8 cellular contexts compared by ENCODE assay signal in the genomic region with DNA sequence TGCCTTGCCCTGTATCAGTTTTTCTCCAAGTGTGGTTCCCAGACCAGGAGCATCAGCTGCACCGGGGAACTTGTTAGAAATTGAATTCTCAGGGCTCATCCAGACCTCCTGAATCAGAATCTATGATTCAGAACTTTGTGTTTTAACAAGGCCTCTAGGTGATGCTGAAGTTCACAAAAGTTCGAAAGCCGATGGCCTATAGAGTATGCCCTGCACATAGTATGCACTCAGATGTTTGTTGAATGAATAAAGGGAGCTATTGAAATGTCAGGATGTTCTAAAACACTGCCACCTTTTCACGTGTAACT. TPM values are rescaled to one million over a fixed set of nuclear protein-coding genes. Genes with fewer than 3 reads are reported as not detected.
A peak's percentile ranks its signal among the peaks of the same experiment; 100 is the strongest.
DNase-seq lines count a peak whose midpoint lies in the region; ATAC-seq and TF ChIP-seq lines count a peak whose summit lies in the region.

No MANE protein-coding gene starts in this region.

- TF ChIP-seq EP300 in ovary (IDR thresholded peaks at IDR 0.05), result no peak

- H3K9me3 ChIP-seq in ovary, result no peaks in the 10 kb centered on the region

- H3K27me3 ChIP-seq in ovary, result no peaks in the 10 kb centered on the region

- H3K4me3 ChIP-seq in GM12865 (ENCODE audit: low read depth, low read length) (peak overlapping the region; percentile 66), ovary (peak overlapping the region; percentile 83)

- 26 to 46% (median 28%) methylated on average over 4 of the region's 4 CpGs for WGBS in ovary, 3 donors

- peaks cover 13% of the 10 kb centered on the region for H3K4me1 ChIP-seq in ovary (ENCODE audit: insufficient read depth)

- TF ChIP-seq CTCF in GM12865 (IDR thresholded peaks at IDR 0.05; ENCODE audit: insufficient read depth, low read depth, low read length, missing control alignments) (no peak), ovary (IDR thresholded peaks at IDR 0.05) (no peak)

- ATAC-seq in SK-N-SH treated with all-trans-retinoic acid at 6 μM for 48 hours (peak; percentile 10), HG03469 (IDR thresholded peaks at IDR 0.05; ENCODE audit: unreplicated experiment) (no peak), HG02938 (IDR thresholded peaks at IDR 0.05; ENCODE audit: unreplicated experiment) (no peak)

- TF ChIP-seq POLR2A in ovary (IDR thresholded peaks at IDR 0.05), result no peak

- H3K36me3 ChIP-seq in ovary, result no peaks in the 10 kb centered on the region

- intact Hi-C loops in ovary (cut with DNase I), result no loop called here

- DNase-seq in GM12865 (ENCODE audit: low read depth), result peak; percentile 30
- DNase-seq in fibroblast of peridontal ligament (ENCODE audit: extremely low read depth), result peak; percentile 66
- DNase-seq in ovary, result peak in 1 of 5 donors; percentile 52
- DNase-seq in NCI-H2227 treated with DMSO at 0.1 percent for 48 hours (lab: John Stamatoyannopoulos, UW), result no peak
- no peak for DNase-seq in C1 segment of cervical spinal cord (lab: John Stamatoyannopoulos, UW)

- H3K27ac ChIP-seq in ovary, result peak overlapping the region; percentile 87 to 97

TF ChIP-seq in SK-N-SH treated with all-trans-retinoic acid at 6 μM for 48 hours, 23 proteins besides CTCF, POLR2A, EP300 and RAD21:
- TF ChIP-seq, protein P1, sequence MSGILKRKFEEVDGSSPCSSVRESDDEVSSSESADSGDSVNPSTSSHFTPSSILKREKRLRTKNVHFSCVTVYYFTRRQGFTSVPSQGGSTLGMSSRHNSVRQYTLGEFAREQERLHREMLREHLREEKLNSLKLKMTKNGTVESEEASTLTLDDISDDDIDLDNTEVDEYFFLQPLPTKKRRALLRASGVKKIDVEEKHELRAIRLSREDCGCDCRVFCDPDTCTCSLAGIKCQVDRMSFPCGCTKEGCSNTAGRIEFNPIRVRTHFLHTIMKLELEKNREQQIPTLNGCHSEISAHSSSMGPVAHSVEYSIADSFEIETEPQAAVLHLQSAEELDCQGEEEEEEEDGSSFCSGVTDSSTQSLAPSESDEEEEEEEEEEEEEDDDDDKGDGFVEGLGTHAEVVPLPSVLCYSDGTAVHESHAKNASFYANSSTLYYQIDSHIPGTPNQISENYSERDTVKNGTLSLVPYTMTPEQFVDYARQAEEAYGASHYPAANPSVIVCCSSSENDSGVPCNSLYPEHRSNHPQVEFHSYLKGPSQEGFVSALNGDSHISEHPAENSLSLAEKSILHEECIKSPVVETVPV (CRISPR knock-in tag; IDR thresholded peaks at IDR 0.05), result no peak
- TF ChIP-seq CSDC2 (CRISPR knock-in tag; IDR thresholded peaks at IDR 0.05) (no peak), ZC3H10 (CRISPR knock-in tag; IDR thresholded peaks at IDR 0.05) (no peak), OSR1 (CRISPR knock-in tag; IDR thresholded peaks at IDR 0.05) (no peak), PPARA (CRISPR knock-in tag; IDR thresholded peaks at IDR 0.05; ENCODE audit: borderline replicate concordance) (no peak), ISL1 (CRISPR knock-in tag; IDR thresholded peaks at IDR 0.05) (no peak), RARB (CRISPR knock-in tag; IDR thresholded peaks at IDR 0.05) (no peak), SNAI2 (CRISPR knock-in tag; IDR thresholded peaks at IDR 0.05) (no peak), ZFP30 (CRISPR knock-in tag; IDR thresholded peaks at IDR 0.05) (no peak), ZFP3 (CRISPR knock-in tag; IDR thresholded peaks at IDR 0.05) (no peak), ESRRG (CRISPR knock-in tag; IDR thresholded peaks at IDR 0.05) (no peak), ZNF565 (CRISPR knock-in tag; conservative IDR thresholded peaks at IDR 0.05; ENCODE audit: low read depth) (no peak), GLIS3 (CRISPR knock-in tag; IDR thresholded peaks at IDR 0.05) (no peak), ZNF70 (CRISPR knock-in tag; IDR thresholded peaks at IDR 0.05) (no peak), ARNTL (CRISPR knock-in tag; IDR thresholded peaks at IDR 0.05; ENCODE audit: borderline replicate concordance, low read depth) (no peak), ZNF8 (CRISPR knock-in tag; IDR thresholded peaks at IDR 0.05) (no peak), BACH2 (CRISPR knock-in tag; IDR thresholded peaks at IDR 0.05; ENCODE audit: borderline replicate concordance) (no peak)
- TF ChIP-seq, protein P2, sequence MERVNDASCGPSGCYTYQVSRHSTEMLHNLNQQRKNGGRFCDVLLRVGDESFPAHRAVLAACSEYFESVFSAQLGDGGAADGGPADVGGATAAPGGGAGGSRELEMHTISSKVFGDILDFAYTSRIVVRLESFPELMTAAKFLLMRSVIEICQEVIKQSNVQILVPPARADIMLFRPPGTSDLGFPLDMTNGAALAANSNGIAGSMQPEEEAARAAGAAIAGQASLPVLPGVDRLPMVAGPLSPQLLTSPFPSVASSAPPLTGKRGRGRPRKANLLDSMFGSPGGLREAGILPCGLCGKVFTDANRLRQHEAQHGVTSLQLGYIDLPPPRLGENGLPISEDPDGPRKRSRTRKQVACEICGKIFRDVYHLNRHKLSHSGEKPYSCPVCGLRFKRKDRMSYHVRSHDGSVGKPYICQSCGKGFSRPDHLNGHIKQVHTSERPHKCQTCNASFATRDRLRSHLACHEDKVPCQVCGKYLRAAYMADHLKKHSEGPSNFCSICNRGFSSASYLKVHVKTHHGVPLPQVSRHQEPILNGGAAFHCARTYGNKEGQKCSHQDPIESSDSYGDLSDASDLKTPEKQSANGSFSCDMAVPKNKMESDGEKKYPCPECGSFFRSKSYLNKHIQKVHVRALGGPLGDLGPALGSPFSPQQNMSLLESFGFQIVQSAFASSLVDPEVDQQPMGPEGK (CRISPR knock-in tag; IDR thresholded peaks at IDR 0.05; ENCODE audit: borderline replicate concordance), result no peak
- TF ChIP-seq, protein P3, sequence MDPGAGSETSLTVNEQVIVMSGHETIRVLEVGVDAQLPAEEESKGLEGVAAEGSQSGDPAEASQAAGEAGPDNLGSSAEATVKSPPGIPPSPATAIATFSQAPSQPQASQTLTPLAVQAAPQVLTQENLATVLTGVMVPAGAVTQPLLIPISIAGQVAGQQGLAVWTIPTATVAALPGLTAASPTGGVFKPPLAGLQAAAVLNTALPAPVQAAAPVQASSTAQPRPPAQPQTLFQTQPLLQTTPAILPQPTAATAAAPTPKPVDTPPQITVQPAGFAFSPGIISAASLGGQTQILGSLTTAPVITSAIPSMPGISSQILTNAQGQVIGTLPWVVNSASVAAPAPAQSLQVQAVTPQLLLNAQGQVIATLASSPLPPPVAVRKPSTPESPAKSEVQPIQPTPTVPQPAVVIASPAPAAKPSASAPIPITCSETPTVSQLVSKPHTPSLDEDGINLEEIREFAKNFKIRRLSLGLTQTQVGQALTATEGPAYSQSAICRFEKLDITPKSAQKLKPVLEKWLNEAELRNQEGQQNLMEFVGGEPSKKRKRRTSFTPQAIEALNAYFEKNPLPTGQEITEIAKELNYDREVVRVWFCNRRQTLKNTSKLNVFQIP (CRISPR knock-in tag; IDR thresholded peaks at IDR 0.05; ENCODE audit: borderline replicate concordance, low read depth), result no peak
- TF ChIP-seq, protein P4, sequence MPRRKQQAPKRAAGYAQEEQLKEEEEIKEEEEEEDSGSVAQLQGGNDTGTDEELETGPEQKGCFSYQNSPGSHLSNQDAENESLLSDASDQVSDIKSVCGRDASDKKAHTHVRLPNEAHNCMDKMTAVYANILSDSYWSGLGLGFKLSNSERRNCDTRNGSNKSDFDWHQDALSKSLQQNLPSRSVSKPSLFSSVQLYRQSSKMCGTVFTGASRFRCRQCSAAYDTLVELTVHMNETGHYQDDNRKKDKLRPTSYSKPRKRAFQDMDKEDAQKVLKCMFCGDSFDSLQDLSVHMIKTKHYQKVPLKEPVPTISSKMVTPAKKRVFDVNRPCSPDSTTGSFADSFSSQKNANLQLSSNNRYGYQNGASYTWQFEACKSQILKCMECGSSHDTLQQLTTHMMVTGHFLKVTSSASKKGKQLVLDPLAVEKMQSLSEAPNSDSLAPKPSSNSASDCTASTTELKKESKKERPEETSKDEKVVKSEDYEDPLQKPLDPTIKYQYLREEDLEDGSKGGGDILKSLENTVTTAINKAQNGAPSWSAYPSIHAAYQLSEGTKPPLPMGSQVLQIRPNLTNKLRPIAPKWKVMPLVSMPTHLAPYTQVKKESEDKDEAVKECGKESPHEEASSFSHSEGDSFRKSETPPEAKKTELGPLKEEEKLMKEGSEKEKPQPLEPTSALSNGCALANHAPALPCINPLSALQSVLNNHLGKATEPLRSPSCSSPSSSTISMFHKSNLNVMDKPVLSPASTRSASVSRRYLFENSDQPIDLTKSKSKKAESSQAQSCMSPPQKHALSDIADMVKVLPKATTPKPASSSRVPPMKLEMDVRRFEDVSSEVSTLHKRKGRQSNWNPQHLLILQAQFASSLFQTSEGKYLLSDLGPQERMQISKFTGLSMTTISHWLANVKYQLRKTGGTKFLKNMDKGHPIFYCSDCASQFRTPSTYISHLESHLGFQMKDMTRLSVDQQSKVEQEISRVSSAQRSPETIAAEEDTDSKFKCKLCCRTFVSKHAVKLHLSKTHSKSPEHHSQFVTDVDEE (CRISPR knock-in tag; IDR thresholded peaks at IDR 0.05), result no peak

RNA-seq across cellular contexts. Expression of a gene that starts 0.7 kb away (rescaled TPM):
- total RNA-seq in ovary, result 10 to 100 TPM; 13.4 to 51.5 (median 31.9) TPM
- polyA plus RNA-seq in ovary, result 10 to 100 TPM; 23.6 to 61.7 TPM

RNA-seq across cellular contexts. Expression of a gene that starts 37.6 kb away (rescaled TPM):
- total RNA-seq in ovary, result 1 to 10 TPM; 2.6 to 5.0 (median 4.0) TPM
- polyA plus RNA-seq in ovary, result 1 to 10 TPM; 2.9 to 3.7 TPM

RNA-seq across cellular contexts. Expression of a gene that starts 38.0 kb away (rescaled TPM):
- 10 to 100 TPM; 13.0 to 34.6 (median 16.4) TPM for total RNA-seq in ovary
- polyA plus RNA-seq in ovary, result 10 to 100 TPM; 11.9 to 14.2 TPM

Comparison
In these comparisons a context has a peak if more than half of its experiments do, and no peak if none do; other contexts are left out.
1. DNase-seq: peak in GM12865 (single experiment) and fibroblast of peridontal ligament (single experiment); none in NCI-H2227 treated with DMSO at 0.1 percent for 48 hours (single experiment) and C1 segment of cervical spinal cord (0 of 14).